ENCODE assay signal across 13 cellular contexts in the genomic region with DNA sequence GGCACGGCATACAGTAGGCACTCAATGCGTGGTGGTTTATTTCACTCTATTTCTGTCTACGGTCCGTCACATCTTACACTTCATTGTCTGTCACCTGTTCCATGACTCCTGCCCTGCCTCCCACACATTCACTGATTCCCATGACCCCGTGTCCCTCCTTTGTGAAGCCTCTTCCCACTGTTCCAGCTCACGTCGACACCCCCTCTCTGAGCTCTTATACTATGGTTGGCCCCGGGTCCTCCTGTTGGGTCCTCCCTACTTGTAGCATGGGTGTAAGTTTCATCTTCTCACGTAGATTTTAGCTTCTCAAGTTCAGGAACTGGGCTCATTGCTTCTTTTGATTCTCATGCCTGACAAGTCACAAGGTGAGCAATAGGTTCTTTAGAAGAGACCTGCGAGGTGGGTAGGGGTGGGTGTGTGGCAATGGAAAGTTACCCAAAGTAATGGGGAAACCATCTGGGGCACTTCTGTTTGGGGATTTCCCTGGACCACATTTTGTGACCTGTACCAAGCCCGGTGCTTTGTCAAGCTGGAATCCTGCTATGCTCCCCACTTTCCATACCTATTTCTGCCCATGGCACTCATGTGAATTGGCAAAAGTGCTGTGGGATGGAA.
A peak's percentile ranks its signal among the peaks of the same experiment; 100 is the strongest.
DNase-seq lines count a peak whose midpoint lies in the region; ATAC-seq and TF ChIP-seq lines count a peak whose summit lies in the region.
"Had no signal": no experiment of that assay in that cellular context is flagged by ENCODE, and none has a peak within 500 bp of the region (broad histone marks: within the 10 kb centered on the region; RNA-seq: fewer than 3 reads in every experiment).

No MANE protein-coding gene starts in this region.

- no peaks in the 10 kb centered on the region for H3K9me3 Mint-ChIP-seq in activated naive CD8-positive, alpha-beta T cell (ENCODE audit: low read depth)

- no peak for ATAC-seq in GM21423 (IDR thresholded peaks at IDR 0.05; ENCODE audit: unreplicated experiment)
- ATAC-seq: gastrocnemius medialis, lower lobe of right lung had no signal

- no peaks in the 10 kb centered on the region for H3K27me3 Mint-ChIP-seq in activated naive CD8-positive, alpha-beta T cell

- no peak overlapping the region for H3K4me3 ChIP-seq in Loucy (ENCODE audit: low read length, poor library complexity, severe bottlenecking)
- H3K4me3 ChIP-seq: BLaER1 treated with 17β-estradiol and CSF1 and Interleukin-3, amounts not matched to agents 10 nM and 100 nM; gastrocnemius medialis; lower lobe of right lung had no signal

- no peak overlapping the region for H3K9ac ChIP-seq in Loucy (ENCODE audit: low read depth, low read length, poor library complexity, severe bottlenecking)
- H3K9ac ChIP-seq: BLaER1 treated with 17β-estradiol and CSF1 and Interleukin-3, amounts not matched to agents 10 nM and 100 nM had no signal

- H3K9me3 ChIP-seq in Loucy (ENCODE audit: insufficient read depth, low read depth, low read length), result no peaks in the 10 kb centered on the region
- H3K9me3 ChIP-seq: BLaER1 treated with 17β-estradiol and CSF1 and Interleukin-3, amounts not matched to agents 10 nM and 100 nM; gastrocnemius medialis; lower lobe of right lung had no signal

- peaks cover 81% of the 10 kb centered on the region for H3K4me1 ChIP-seq in Loucy (ENCODE audit: insufficient read depth, low read length, poor library complexity, severe bottlenecking)
- H3K4me1 ChIP-seq: gastrocnemius medialis had no signal

- H3K9me2 ChIP-seq in Loucy (replicated peaks; ENCODE audit: low read depth, low read length), result no peaks in the 10 kb centered on the region

- no peak for TF ChIP-seq CTCF in Loucy (conservative IDR thresholded peaks at IDR 0.05; ENCODE audit: low read length)

- H3K4me1 Mint-ChIP-seq in activated naive CD8-positive, alpha-beta T cell (ENCODE audit: low read depth), result peaks cover 74% of the 10 kb centered on the region

- H3K36me3 ChIP-seq in Loucy (ENCODE audit: insufficient read depth, low read length), result no peaks in the 10 kb centered on the region
- H3K36me3 ChIP-seq: BLaER1 treated with 17β-estradiol and CSF1 and Interleukin-3, amounts not matched to agents 10 nM and 100 nM; gastrocnemius medialis; lower lobe of right lung had no signal

- no peaks in the 10 kb centered on the region for H3F3A ChIP-seq in Loucy (ENCODE audit: low read depth)

- H3K79me2 ChIP-seq in Loucy (ENCODE audit: insufficient read depth, low read length), result no peaks in the 10 kb centered on the region

- H3K27ac Mint-ChIP-seq in activated naive CD8-positive, alpha-beta T cell, result peak overlapping the region; percentile 95

- no peak overlapping the region for H3K4me2 ChIP-seq in Loucy (ENCODE audit: low read depth, low read length, poor library complexity, severe bottlenecking)

- H3K4me3 Mint-ChIP-seq in activated naive CD8-positive, alpha-beta T cell, result peak overlapping the region; percentile 69

- no peaks in the 10 kb centered on the region for H4K20me1 ChIP-seq in Loucy (ENCODE audit: insufficient read depth, low read length, poor library complexity, severe bottlenecking)
- H4K20me1 ChIP-seq: BLaER1 treated with 17β-estradiol and CSF1 and Interleukin-3, amounts not matched to agents 10 nM and 100 nM had no signal

- H2AFZ ChIP-seq in Loucy (ENCODE audit: low read length), result peak overlapping the region; percentile 37; the same call in 1 of the 2 replicates

- DNase-seq in NK-92 treated with Interleukin-12 subunit alpha and Interleukin-12 subunit beta, amount 100 ng/mL, for 24 hours (lab: John Stamatoyannopoulos, UW), result peak; percentile 33
- DNase-seq in NK-92 (lab: John Stamatoyannopoulos, UW; ENCODE audit: unreplicated experiment) (no peak), NCI-H510A treated with DMSO at 0.1 percent for 48 hours (lab: John Stamatoyannopoulos, UW) (no peak), HuH-7 (ENCODE audit: low spot score) (no peak)
- DNase-seq in stimulated activated CD4-positive, alpha-beta T cell treated with anti-CD3 and anti-CD28 coated beads, Interleukin-4, amount 100 ng/mL, for 1 hour, result peak; percentile 59
- DNase-seq: amygdala, gastrocnemius medialis, H7, lower lobe of right lung had no signal

- H3K27me3 ChIP-seq in Loucy (ENCODE audit: insufficient read depth, low read length, poor library complexity, severe bottlenecking), result no peaks in the 10 kb centered on the region
- H3K27me3 ChIP-seq: BLaER1 treated with 17β-estradiol and CSF1 and Interleukin-3, amounts not matched to agents 10 nM and 100 nM; gastrocnemius medialis had no signal

- peaks cover 3% of the 10 kb centered on the region for H3K36me3 Mint-ChIP-seq in activated naive CD8-positive, alpha-beta T cell

Comparison
In these comparisons a context has a peak if more than half of its experiments do, and no peak if none do; other contexts are left out.
1. DNase-seq: peak in NK-92 treated with Interleukin-12 subunit alpha and Interleukin-12 subunit beta, amount 100 ng/mL, for 24 hours (single experiment) and stimulated activated CD4-positive, alpha-beta T cell treated with anti-CD3 and anti-CD28 coated beads, Interleukin-4, amount 100 ng/mL, for 1 hour (single experiment); none in NK-92 (single experiment), NCI-H510A treated with DMSO at 0.1 percent for 48 hours (single experiment) and HuH-7 (single experiment).